ENCODE assay signal across 9 cellular contexts in genomic region chr6:145887969-145888368, GRCh38.
DNase-seq lines count a peak whose midpoint lies in the region; ATAC-seq, FAIRE-seq and TF ChIP-seq lines count a peak whose summit lies in the region.
"Had no signal": no experiment of that assay in that cellular context is flagged by ENCODE, and none has a peak within 500 bp of the region (broad histone marks: within the 10 kb centered on the region; RNA-seq: fewer than 3 reads in every experiment).

No MANE protein-coding gene starts in this region.

- no peaks in the 10 kb centered on the region for H3K79me2 ChIP-seq in KMS-11 (ENCODE audit: insufficient read depth, low read depth)

- H3K4me1 ChIP-seq in KMS-11 (ENCODE audit: low read depth, poor library complexity, severe bottlenecking) (no peaks in the 10 kb centered on the region), mucosa of descending colon (ENCODE audit: low read depth) (no peaks in the 10 kb centered on the region)

- H2AFZ ChIP-seq in KMS-11 (ENCODE audit: low read depth): no peak overlapping the region

- H3K9me3 ChIP-seq in mucosa of descending colon: no peaks in the 10 kb centered on the region

- no peaks in the 10 kb centered on the region for H3K27me3 ChIP-seq in KMS-11 (ENCODE audit: insufficient read depth, low read depth)
- H3K27me3 ChIP-seq: dorsolateral prefrontal cortex had no signal

- intact Hi-C loops in mucosa of descending colon (cut with DNase I, micrococcal nuclease): no loop called here

- no peak overlapping the region for H3K9ac ChIP-seq in KMS-11

- TF ChIP-seq CTCF in GM12864 (IDR thresholded peaks at IDR 0.05; ENCODE audit: low read depth, low read length, missing control alignments) (peak; percentile 55), KMS-11 (conservative IDR thresholded peaks at IDR 0.05; ENCODE audit: low read depth, low read length) (0 out of 2 replicates have a peak, but pooled peaks have one; percentile 17), astrocyte of the spinal cord (IDR thresholded peaks at IDR 0.05; ENCODE audit: low read depth, low read length) (peak; percentile 59), mucosa of descending colon (IDR thresholded peaks at IDR 0.05) (no peak)

- no peak overlapping the region for H3K4me3 ChIP-seq in GM12864 (ENCODE audit: low read depth, low read length)
- H3K4me3 ChIP-seq in KMS-11 (IDR thresholded peaks at IDR 0.05; ENCODE audit: insufficient read depth, low read depth, low read length): no peak overlapping the region
- H3K4me3 ChIP-seq in astrocyte of the spinal cord (ENCODE audit: low read depth, low read length): no peak overlapping the region
- no peak overlapping the region for H3K4me3 ChIP-seq in mucosa of descending colon
- H3K4me3 ChIP-seq: dorsolateral prefrontal cortex had no signal

- in situ Hi-C loops in astrocyte of the spinal cord (cut with HindIII; ENCODE audit: low sequenced_read_pairs): no loop called here

- no peaks in the 10 kb centered on the region for H4K20me1 ChIP-seq in KMS-11 (ENCODE audit: insufficient read depth)

- H3K4me2 ChIP-seq in KMS-11: no peak overlapping the region

- H3K27ac ChIP-seq in KMS-11: no peak overlapping the region
- H3K27ac ChIP-seq: dorsolateral prefrontal cortex had no signal

- H3K36me3 ChIP-seq in KMS-11 (ENCODE audit: insufficient read depth) (no peaks in the 10 kb centered on the region), mucosa of descending colon (ENCODE audit: low read depth) (no peaks in the 10 kb centered on the region)

- DNase-seq in GM12864 (ENCODE audit: low read depth) (no peak), astrocyte of the spinal cord (ENCODE audit: low read depth, low spot score) (peak; percentile 38), mucosa of descending colon (peak in 2 of 3 donors; percentile 25 to 27), RCC 7860 (ENCODE audit: low spot score) (no peak), NCI-H226 (no peak)

- ATAC-seq in mucosa of descending colon (no peak), HG03520 (IDR thresholded peaks at IDR 0.05; ENCODE audit: unreplicated experiment) (no peak), GM21423 (IDR thresholded peaks at IDR 0.05; ENCODE audit: unreplicated experiment) (no peak)

- FAIRE-seq in RCC 7860 (lab: Jason Lieb, UNC): no peak

Comparison
In these comparisons a context has a peak if more than half of its experiments do, and no peak if none do; other contexts are left out.
1. DNase-seq: peak in astrocyte of the spinal cord (single experiment) and mucosa of descending colon (2 of 3); none in GM12864 (single experiment), RCC 7860 (single experiment) and NCI-H226 (single experiment).